ENCODE assay signal across 22 cellular contexts in the genomic region with DNA sequence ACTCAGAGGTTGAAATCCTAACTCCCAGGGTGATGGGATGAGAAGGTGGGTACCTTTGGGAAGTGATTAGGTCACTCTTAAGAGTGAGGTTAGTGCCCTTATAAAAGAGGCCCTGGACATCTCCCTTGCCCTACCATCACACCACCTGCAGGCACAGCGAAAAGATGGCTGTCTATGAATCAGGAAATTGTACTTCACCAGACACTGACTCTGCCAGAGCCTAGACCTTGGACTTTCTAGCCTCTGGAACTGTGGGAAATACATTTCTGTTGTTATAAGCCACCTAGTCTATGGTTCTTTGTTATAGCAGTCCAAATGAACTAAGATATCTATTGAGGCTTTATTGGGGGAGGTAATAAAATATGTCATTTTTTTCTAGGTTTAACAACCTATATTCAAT.
"Had no signal": no experiment of that assay in that cellular context is flagged by ENCODE, and none has a peak within 500 bp of the region (broad histone marks: within the 10 kb centered on the region; RNA-seq: fewer than 3 reads in every experiment).

No MANE protein-coding gene starts in this region.

- H3K9me3 ChIP-seq: MG63, SK-N-SH had no signal

- H3K36me3 ChIP-seq: MG63 had no signal

- H3K4me3 ChIP-seq: MG63 had no signal

- ATAC-seq: Panc1, PC-3 had no signal

- H3K27ac ChIP-seq: RWPE1 had no signal

- DNase-seq: IMR-90, Karpas-422, KG1, MG63, NCI-H1092, NCI-H1105 treated with DMSO at 0.1 percent for 48 hours, NCI-H1417 treated with DMSO at 0.1 percent for 48 hours, NCI-H146, NCI-H1694 treated with DMSO at 0.1 percent for 48 hours, NCI-H1930, NCI-H2081, NCI-H2107, NCI-H2227 treated with DMSO at 0.1 percent for 48 hours, NCI-H446, NCI-H510A, NCI-H524 treated with DMSO at 0.1 percent for 48 hours, NCI-H774, PC-3, SHP77, SK-N-SH had no signal

- H3K27me3 ChIP-seq: MG63 had no signal
